In genomic region chr5:178793156-178793555, GRCh38 we compare ENCODE assay signal across 1 cellular context.
TF ChIP-seq lines count a peak whose summit lies in the region.

No MANE protein-coding gene starts in this region.

TF ChIP-seq in HepG2, 621 proteins besides CTCF, POLR2A, EP300 and RAD21 (continued from another document):
- TF ChIP-seq, protein P1, sequence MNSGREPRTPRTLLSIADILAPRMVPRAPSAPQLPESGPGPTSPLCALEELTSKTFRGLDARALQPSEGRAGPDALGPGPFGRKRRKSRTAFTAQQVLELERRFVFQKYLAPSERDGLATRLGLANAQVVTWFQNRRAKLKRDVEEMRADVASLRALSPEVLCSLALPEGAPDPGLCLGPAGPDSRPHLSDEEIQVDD (CRISPR knock-in tag; IDR thresholded peaks at IDR 0.05; ENCODE audit: borderline replicate concordance): no peak
- TF ChIP-seq ZNF724P (CRISPR knock-in tag; IDR thresholded peaks at IDR 0.05; ENCODE audit: borderline replicate concordance) (no peak), RCOR2 (CRISPR knock-in tag; IDR thresholded peaks at IDR 0.05) (no peak), ZNF10 (CRISPR knock-in tag; IDR thresholded peaks at IDR 0.05; ENCODE audit: borderline replicate concordance, low read depth) (no peak), ZNF878 (CRISPR knock-in tag; IDR thresholded peaks at IDR 0.05) (no peak), ZFP36L2 (CRISPR knock-in tag; IDR thresholded peaks at IDR 0.05) (no peak), ZBTB42 (CRISPR knock-in tag; IDR thresholded peaks at IDR 0.05) (no peak), ZNF205 (CRISPR knock-in tag; IDR thresholded peaks at IDR 0.05) (no peak), SMC3 (IDR thresholded peaks at IDR 0.05; ENCODE audit: low read length) (peak; percentile 28), EEA1 (CRISPR knock-in tag; IDR thresholded peaks at IDR 0.05; ENCODE audit: borderline replicate concordance) (no peak), ZNF567 (CRISPR knock-in tag; IDR thresholded peaks at IDR 0.05; ENCODE audit: borderline replicate concordance) (no peak), NCOA1 (CRISPR knock-in tag; IDR thresholded peaks at IDR 0.05) (no peak), ATF7-NPFF (CRISPR knock-in tag; IDR thresholded peaks at IDR 0.05; ENCODE audit: low read depth) (no peak), ZSCAN20 (CRISPR knock-in tag; IDR thresholded peaks at IDR 0.05; ENCODE audit: borderline replicate concordance) (no peak), KDM6A (CRISPR knock-in tag; IDR thresholded peaks at IDR 0.05; ENCODE audit: low read depth) (no peak), IKZF4 (CRISPR knock-in tag; IDR thresholded peaks at IDR 0.05; ENCODE audit: borderline replicate concordance, low read depth, not compliant biosample characterization) (no peak), ZNF747 (CRISPR knock-in tag; IDR thresholded peaks at IDR 0.05; ENCODE audit: borderline replicate concordance) (no peak), RORA (CRISPR knock-in tag; IDR thresholded peaks at IDR 0.05) (no peak), ZBTB2 (CRISPR knock-in tag; IDR thresholded peaks at IDR 0.05; ENCODE audit: low read depth) (no peak), SPEN (CRISPR knock-in tag; IDR thresholded peaks at IDR 0.05; ENCODE audit: low read depth) (no peak), ZSCAN21 (CRISPR knock-in tag; IDR thresholded peaks at IDR 0.05; ENCODE audit: borderline replicate concordance) (no peak)
- TF ChIP-seq, protein P2, sequence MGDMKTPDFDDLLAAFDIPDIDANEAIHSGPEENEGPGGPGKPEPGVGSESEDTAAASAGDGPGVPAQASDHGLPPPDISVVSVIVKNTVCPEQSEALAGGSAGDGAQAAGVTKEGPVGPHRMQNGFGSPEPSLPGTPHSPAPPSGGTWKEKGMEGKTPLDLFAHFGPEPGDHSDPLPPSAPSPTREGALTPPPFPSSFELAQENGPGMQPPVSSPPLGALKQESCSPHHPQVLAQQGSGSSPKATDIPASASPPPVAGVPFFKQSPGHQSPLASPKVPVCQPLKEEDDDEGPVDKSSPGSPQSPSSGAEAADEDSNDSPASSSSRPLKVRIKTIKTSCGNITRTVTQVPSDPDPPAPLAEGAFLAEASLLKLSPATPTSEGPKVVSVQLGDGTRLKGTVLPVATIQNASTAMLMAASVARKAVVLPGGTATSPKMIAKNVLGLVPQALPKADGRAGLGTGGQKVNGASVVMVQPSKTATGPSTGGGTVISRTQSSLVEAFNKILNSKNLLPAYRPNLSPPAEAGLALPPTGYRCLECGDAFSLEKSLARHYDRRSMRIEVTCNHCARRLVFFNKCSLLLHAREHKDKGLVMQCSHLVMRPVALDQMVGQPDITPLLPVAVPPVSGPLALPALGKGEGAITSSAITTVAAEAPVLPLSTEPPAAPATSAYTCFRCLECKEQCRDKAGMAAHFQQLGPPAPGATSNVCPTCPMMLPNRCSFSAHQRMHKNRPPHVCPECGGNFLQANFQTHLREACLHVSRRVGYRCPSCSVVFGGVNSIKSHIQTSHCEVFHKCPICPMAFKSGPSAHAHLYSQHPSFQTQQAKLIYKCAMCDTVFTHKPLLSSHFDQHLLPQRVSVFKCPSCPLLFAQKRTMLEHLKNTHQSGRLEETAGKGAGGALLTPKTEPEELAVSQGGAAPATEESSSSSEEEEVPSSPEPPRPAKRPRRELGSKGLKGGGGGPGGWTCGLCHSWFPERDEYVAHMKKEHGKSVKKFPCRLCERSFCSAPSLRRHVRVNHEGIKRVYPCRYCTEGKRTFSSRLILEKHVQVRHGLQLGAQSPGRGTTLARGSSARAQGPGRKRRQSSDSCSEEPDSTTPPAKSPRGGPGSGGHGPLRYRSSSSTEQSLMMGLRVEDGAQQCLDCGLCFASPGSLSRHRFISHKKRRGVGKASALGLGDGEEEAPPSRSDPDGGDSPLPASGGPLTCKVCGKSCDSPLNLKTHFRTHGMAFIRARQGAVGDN (CRISPR knock-in tag; IDR thresholded peaks at IDR 0.05): 0 out of 2 replicates have a peak, but pooled peaks have one; percentile 13
- TF ChIP-seq, protein P3, sequence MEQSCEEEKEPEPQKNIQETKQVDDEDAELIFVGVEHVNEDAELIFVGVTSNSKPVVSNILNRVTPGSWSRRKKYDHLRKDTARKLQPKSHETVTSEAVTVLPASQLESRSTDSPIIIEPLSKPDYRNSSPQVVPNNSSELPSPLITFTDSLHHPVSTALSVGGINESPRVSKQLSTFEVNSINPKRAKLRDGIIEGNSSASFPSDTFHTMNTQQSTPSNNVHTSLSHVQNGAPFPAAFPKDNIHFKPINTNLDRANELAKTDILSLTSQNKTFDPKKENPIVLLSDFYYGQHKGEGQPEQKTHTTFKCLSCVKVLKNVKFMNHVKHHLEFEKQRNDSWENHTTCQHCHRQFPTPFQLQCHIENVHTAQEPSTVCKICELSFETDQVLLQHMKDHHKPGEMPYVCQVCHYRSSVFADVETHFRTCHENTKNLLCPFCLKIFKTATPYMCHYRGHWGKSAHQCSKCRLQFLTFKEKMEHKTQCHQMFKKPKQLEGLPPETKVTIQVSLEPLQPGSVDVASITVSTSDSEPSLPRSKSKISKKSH (CRISPR knock-in tag; IDR thresholded peaks at IDR 0.05; ENCODE audit: borderline replicate concordance): no peak
- TF ChIP-seq, protein P4, sequence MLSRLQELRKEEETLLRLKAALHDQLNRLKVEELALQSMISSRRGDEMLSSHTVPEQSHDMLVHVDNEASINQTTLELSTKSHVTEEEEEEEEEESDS (CRISPR knock-in tag; IDR thresholded peaks at IDR 0.05; ENCODE audit: borderline replicate concordance): no peak
- TF ChIP-seq, protein P5, sequence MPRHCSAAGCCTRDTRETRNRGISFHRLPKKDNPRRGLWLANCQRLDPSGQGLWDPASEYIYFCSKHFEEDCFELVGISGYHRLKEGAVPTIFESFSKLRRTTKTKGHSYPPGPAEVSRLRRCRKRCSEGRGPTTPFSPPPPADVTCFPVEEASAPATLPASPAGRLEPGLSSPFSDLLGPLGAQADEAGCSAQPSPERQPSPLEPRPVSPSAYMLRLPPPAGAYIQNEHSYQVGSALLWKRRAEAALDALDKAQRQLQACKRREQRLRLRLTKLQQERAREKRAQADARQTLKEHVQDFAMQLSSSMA (CRISPR knock-in tag; IDR thresholded peaks at IDR 0.05): no peak
- TF ChIP-seq, protein P6, sequence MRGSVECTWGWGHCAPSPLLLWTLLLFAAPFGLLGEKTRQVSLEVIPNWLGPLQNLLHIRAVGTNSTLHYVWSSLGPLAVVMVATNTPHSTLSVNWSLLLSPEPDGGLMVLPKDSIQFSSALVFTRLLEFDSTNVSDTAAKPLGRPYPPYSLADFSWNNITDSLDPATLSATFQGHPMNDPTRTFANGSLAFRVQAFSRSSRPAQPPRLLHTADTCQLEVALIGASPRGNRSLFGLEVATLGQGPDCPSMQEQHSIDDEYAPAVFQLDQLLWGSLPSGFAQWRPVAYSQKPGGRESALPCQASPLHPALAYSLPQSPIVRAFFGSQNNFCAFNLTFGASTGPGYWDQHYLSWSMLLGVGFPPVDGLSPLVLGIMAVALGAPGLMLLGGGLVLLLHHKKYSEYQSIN (CRISPR knock-in tag; IDR thresholded peaks at IDR 0.05; ENCODE audit: borderline replicate concordance): no peak
